2 cellular contexts compared by ENCODE assay signal in genomic region chr14:54778618-54779017, GRCh38.
TF ChIP-seq lines count a peak whose summit lies in the region.

No MANE protein-coding gene starts in this region.

TF ChIP-seq in liver, 16 proteins besides CTCF, POLR2A, EP300 and RAD21 (continued from another document):
- TF ChIP-seq EGR1 (IDR thresholded peaks at IDR 0.05; ENCODE audit: low read depth in 2 of 2): peak in 1 of 2 donors; percentile 68
- TF ChIP-seq SP1 (IDR thresholded peaks at IDR 0.05): peak; percentile 39
- no peak for TF ChIP-seq NR2F2 (IDR thresholded peaks at IDR 0.05)
- no peak for TF ChIP-seq HNF4G (IDR thresholded peaks at IDR 0.05)
- no peak for TF ChIP-seq TAF1 (conservative IDR thresholded peaks at IDR 0.05)
- TF ChIP-seq MAX (IDR thresholded peaks at IDR 0.05): peak; percentile 73
- peak; percentile 56 to 87 for TF ChIP-seq HNF4A (conservative IDR thresholded peaks at IDR 0.05)
- TF ChIP-seq JUND (IDR thresholded peaks at IDR 0.05): peak in 1 of 2 donors; percentile 51
- peak; percentile 60 for TF ChIP-seq REST (IDR thresholded peaks at IDR 0.05)
- TF ChIP-seq FOXA1 (IDR thresholded peaks at IDR 0.05): peak; percentile 49
- TF ChIP-seq ATF3 (IDR thresholded peaks at IDR 0.05): no peak
- TF ChIP-seq RXRA (IDR thresholded peaks at IDR 0.05): peak; percentile 54 to 83

TF ChIP-seq in HepG2, 621 proteins besides CTCF, POLR2A, EP300 and RAD21 (continued from another document):
- no peak for TF ChIP-seq USF2 (IDR thresholded peaks at IDR 0.05; ENCODE audit: low read depth, low read length)
- TF ChIP-seq USF2 (CRISPR knock-in tag; IDR thresholded peaks at IDR 0.05; ENCODE audit: borderline replicate concordance): no peak
- TF ChIP-seq ZNF773 (CRISPR knock-in tag; IDR thresholded peaks at IDR 0.05; ENCODE audit: borderline replicate concordance): no peak
- no peak for TF ChIP-seq GFI1 (CRISPR knock-in tag; IDR thresholded peaks at IDR 0.05; ENCODE audit: borderline replicate concordance)
- TF ChIP-seq RXRB (CRISPR knock-in tag; IDR thresholded peaks at IDR 0.05; ENCODE audit: borderline replicate concordance): no peak
- no peak for TF ChIP-seq FOXP4 (CRISPR knock-in tag; IDR thresholded peaks at IDR 0.05)
- no peak for TF ChIP-seq NCOA5 (CRISPR knock-in tag; IDR thresholded peaks at IDR 0.05)
- no peak for TF ChIP-seq ZNF570 (CRISPR knock-in tag; IDR thresholded peaks at IDR 0.05; ENCODE audit: borderline replicate concordance)
